In the genomic region with DNA sequence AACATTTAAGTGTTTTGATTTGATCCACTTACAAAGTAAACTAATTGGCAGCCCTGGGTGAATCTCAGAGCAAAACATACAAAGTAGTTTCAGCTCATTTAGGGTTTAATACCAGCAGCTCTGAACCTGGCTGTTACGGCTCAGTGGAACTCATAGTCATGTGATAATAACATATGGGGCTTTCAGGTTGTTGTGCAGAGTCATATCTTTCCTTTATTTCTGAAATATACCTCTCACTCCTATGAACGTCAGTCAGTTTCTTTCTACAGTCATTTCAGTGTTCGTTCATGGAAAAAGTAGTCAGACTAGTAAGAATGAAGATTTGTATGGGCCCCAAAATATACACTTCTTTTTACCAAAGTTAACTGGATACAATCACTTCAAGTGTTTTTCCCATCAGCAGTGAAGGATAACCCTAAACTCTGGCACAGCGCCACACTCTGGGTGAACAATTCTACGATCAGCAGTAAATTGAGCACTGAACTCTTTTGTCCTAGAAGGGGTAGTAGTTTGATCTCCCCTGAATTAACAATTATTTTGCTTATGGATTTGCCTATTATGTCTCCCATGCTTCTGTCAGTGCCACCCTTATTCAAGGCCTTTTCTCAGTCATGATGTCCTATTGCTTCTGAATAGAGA, we compare ENCODE assay signal across 12 cellular contexts.
DNase-seq lines count a peak whose midpoint lies in the region; ATAC-seq, FAIRE-seq and TF ChIP-seq lines count a peak whose summit lies in the region.
"Had no signal": no experiment of that assay in that cellular context is flagged by ENCODE, and none has a peak within 500 bp of the region (broad histone marks: within the 10 kb centered on the region; RNA-seq: fewer than 3 reads in every experiment).

No MANE protein-coding gene starts in this region.

- DNase-seq in SHP77 treated with DMSO at 0.1 percent for 48 hours (lab: John Stamatoyannopoulos, UW) = no peak
- no peak for DNase-seq in kidney
- DNase-seq in chondrocyte (ENCODE audit: low spot score) = no peak
- no peak for DNase-seq in ACHN
- DNase-seq: activated CD4-positive, alpha-beta T cell treated with anti-CD3 and anti-CD28 coated beads for 48 hours; effector memory CD8-positive, alpha-beta T cell; natural killer cell had no signal

- H3K27ac Mint-ChIP-seq in chondrocyte (ENCODE audit: unreplicated experiment) = no peak overlapping the region
- H3K27ac Mint-ChIP-seq: effector memory CD8-positive, alpha-beta T cell; natural killer cell had no signal

- H3K36me3 Mint-ChIP-seq in chondrocyte (ENCODE audit: low read depth) = no peaks in the 10 kb centered on the region
- H3K36me3 Mint-ChIP-seq: natural killer cell had no signal

- ATAC-seq in GM19351 (IDR thresholded peaks at IDR 0.05; ENCODE audit: unreplicated experiment) (peak; percentile 94), HG02759 (IDR thresholded peaks at IDR 0.05; ENCODE audit: unreplicated experiment) (peak; percentile 86), HG03521 (IDR thresholded peaks at IDR 0.05; ENCODE audit: unreplicated experiment) (peak; percentile 84)
- ATAC-seq: effector memory CD8-positive, alpha-beta T cell; natural killer cell had no signal

- no peak overlapping the region for H3K27ac ChIP-seq in kidney (ENCODE audit: low read depth in 2 of 2, low read length in 2 of 2)
- H3K27ac ChIP-seq: BLaER1 treated with 17β-estradiol and CSF1 and Interleukin-3, amounts not matched to agents 10 nM and 100 nM had no signal

- FAIRE-seq in kidney (lab: Jason Lieb, UNC) = no peak

- no peak overlapping the region for H3K4me3 Mint-ChIP-seq in chondrocyte (ENCODE audit: unreplicated experiment)
- H3K4me3 Mint-ChIP-seq: effector memory CD8-positive, alpha-beta T cell; natural killer cell had no signal

- no peaks in the 10 kb centered on the region for H3K4me1 Mint-ChIP-seq in chondrocyte (ENCODE audit: low read depth)
- H3K4me1 Mint-ChIP-seq: natural killer cell had no signal

- in situ Hi-C loops in ACHN (cut with HindIII; ENCODE audit: low pct_ligation_motif_present, low pct_unique_long_range_greater_than_20kb, low sequenced_read_pairs) = no loop called here

- no peak overlapping the region for H3K4me3 ChIP-seq in kidney (ENCODE audit: low read length in 2 of 2)
- H3K4me3 ChIP-seq: BLaER1 treated with 17β-estradiol and CSF1 and Interleukin-3, amounts not matched to agents 10 nM and 100 nM had no signal

- H3K9me3 ChIP-seq in kidney (ENCODE audit: control insufficient read depth in 1 of 2, low read length in 2 of 2) = no peaks in the 10 kb centered on the region
- H3K9me3 ChIP-seq: BLaER1 treated with 17β-estradiol and CSF1 and Interleukin-3, amounts not matched to agents 10 nM and 100 nM had no signal

- H3K27me3 Mint-ChIP-seq in chondrocyte (ENCODE audit: low read depth) = peaks cover 2% of the 10 kb centered on the region
- H3K27me3 Mint-ChIP-seq: effector memory CD8-positive, alpha-beta T cell had no signal

- intact Hi-C loops in kidney (cut with DNase I) = no loop called here

- no peaks in the 10 kb centered on the region for H3K36me3 ChIP-seq in kidney (ENCODE audit: control insufficient read depth in 1 of 2, insufficient read depth in 2 of 2, low read length in 2 of 2)
- H3K36me3 ChIP-seq: BLaER1 treated with 17β-estradiol and CSF1 and Interleukin-3, amounts not matched to agents 10 nM and 100 nM had no signal

- no peaks in the 10 kb centered on the region for H3K4me1 ChIP-seq in kidney (ENCODE audit: control insufficient read depth in 1 of 2, insufficient read depth in 1 of 2, low read depth in 1 of 2, low read length in 2 of 2)
- H3K4me1 ChIP-seq: BLaER1 treated with 17β-estradiol and CSF1 and Interleukin-3, amounts not matched to agents 10 nM and 100 nM had no signal

- TF ChIP-seq CTCF in GM12873 (IDR thresholded peaks at IDR 0.05; ENCODE audit: insufficient read depth, low read depth, low read length, missing control alignments) (peak; percentile 3), kidney (IDR thresholded peaks at IDR 0.05; ENCODE audit: borderline replicate concordance, extremely low read depth, insufficient read depth) (no peak), chondrocyte (IDR thresholded peaks at IDR 0.05) (no peak)

- no peaks in the 10 kb centered on the region for H3K9me3 Mint-ChIP-seq in chondrocyte (ENCODE audit: low read depth)

- no peak overlapping the region for H3K9ac ChIP-seq in kidney (ENCODE audit: low read length in 2 of 2)
- H3K9ac ChIP-seq: BLaER1 treated with 17β-estradiol and CSF1 and Interleukin-3, amounts not matched to agents 10 nM and 100 nM had no signal
